Comparison of ENCODE assay signal across 34 cellular contexts in the genomic region with DNA sequence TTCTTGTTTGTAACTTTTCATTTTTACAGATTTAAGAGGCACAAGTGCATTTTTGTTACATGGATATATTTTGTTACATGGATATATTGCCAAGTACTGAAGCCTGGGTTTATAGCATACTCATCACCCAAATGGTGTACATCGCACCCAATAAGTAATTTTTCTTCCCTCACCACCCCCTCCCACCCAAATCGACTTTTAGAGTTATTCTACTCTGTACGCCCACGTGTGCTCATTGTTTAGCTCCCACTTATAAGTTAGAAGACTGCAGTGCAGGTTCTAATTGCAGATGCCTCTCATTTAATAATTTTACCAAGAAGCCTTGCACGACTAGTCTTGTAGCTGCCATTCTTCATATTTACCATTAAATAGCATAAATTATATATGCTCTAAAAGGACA. TPM values are rescaled to one million over a fixed set of nuclear protein-coding genes. Genes with fewer than 3 reads are reported as not detected.
"Had no signal": no experiment of that assay in that cellular context is flagged by ENCODE, and none has a peak within 500 bp of the region (broad histone marks: within the 10 kb centered on the region; RNA-seq: fewer than 3 reads in every experiment).

No MANE protein-coding gene starts in this region.

- H3K9me3 Mint-ChIP-seq: stimulated activated effector memory CD8-positive, alpha-beta T cell treated with anti-CD3 and anti-CD28 coated beads, Interleukin-12 subunit alpha, Interleukin-12 subunit beta, amount 100 ng/mL, for 72 hours; stimulated activated memory B cell treated with anti-CD40 and anti-IgM and Interleukin-4, amounts not matched to agents 10 μg/mL and 1 μg/mL and 100 μg/mL, for 72 hours; stimulated activated naive CD8-positive, alpha-beta T cell treated with anti-CD3 and anti-CD28 coated beads, Interleukin-15, amount 100 ng/mL, for 72 hours; stimulated activated naive CD8-positive, alpha-beta T cell treated with anti-CD3 and anti-CD28 coated beads, Interleukin-15, Interleukin-2, amounts not matched to agents 100 ng/mL and 50 ng/mL, for 24 hours; type B pancreatic cell had no signal

- H3K27ac Mint-ChIP-seq: stimulated activated effector memory CD8-positive, alpha-beta T cell treated with anti-CD3 and anti-CD28 coated beads, Interleukin-12 subunit alpha, Interleukin-12 subunit beta, amount 100 ng/mL, for 72 hours; stimulated activated memory B cell treated with anti-CD40 and anti-IgM and Interleukin-4, amounts not matched to agents 10 μg/mL and 1 μg/mL and 100 μg/mL, for 72 hours; stimulated activated naive B cell treated with anti-CD40 and anti-IgM and Interleukin-4, amounts not matched to agents 10 μg/mL and 1 μg/mL and 100 μg/mL, for 72 hours; stimulated activated naive CD8-positive, alpha-beta T cell treated with anti-CD3 and anti-CD28 coated beads, Interleukin-15, amount 100 ng/mL, for 72 hours; stimulated activated naive CD8-positive, alpha-beta T cell treated with anti-CD3 and anti-CD28 coated beads, Interleukin-15, Interleukin-2, amounts not matched to agents 100 ng/mL and 50 ng/mL, for 24 hours; type B pancreatic cell had no signal

- H3K27ac ChIP-seq: stomach, suprapubic skin, testis, thoracic aorta, thyroid gland, tibial artery, tibial nerve, transverse colon, upper lobe of left lung, upper lobe of right lung, uterus, vagina had no signal

- H3K4me1 Mint-ChIP-seq: stimulated activated effector memory CD8-positive, alpha-beta T cell treated with anti-CD3 and anti-CD28 coated beads, Interleukin-12 subunit alpha, Interleukin-12 subunit beta, amount 100 ng/mL, for 72 hours; stimulated activated memory B cell treated with anti-CD40 and anti-IgM and Interleukin-4, amounts not matched to agents 10 μg/mL and 1 μg/mL and 100 μg/mL, for 72 hours; stimulated activated naive B cell treated with anti-CD40 and anti-IgM and Interleukin-4, amounts not matched to agents 10 μg/mL and 1 μg/mL and 100 μg/mL, for 72 hours; stimulated activated naive CD8-positive, alpha-beta T cell treated with anti-CD3 and anti-CD28 coated beads, Interleukin-15, amount 100 ng/mL, for 72 hours had no signal

- H3K27me3 ChIP-seq: testis, thyroid gland, tibial artery, transverse colon, upper lobe of left lung, uterus, vagina had no signal

- H3K9me3 ChIP-seq: stomach, suprapubic skin, testis, thoracic aorta, thyroid gland, tibial artery, tibial nerve, transverse colon, upper lobe of left lung, upper lobe of right lung, uterus, vagina had no signal

- ATAC-seq: stimulated activated effector memory CD8-positive, alpha-beta T cell treated with anti-CD3 and anti-CD28 coated beads, Interleukin-12 subunit alpha, Interleukin-12 subunit beta, amount 100 ng/mL, for 72 hours; stimulated activated memory B cell treated with anti-CD40 and anti-IgM and Interleukin-4, amounts not matched to agents 10 μg/mL and 1 μg/mL and 100 μg/mL, for 72 hours; stimulated activated naive B cell treated with anti-CD40 and anti-IgM and Interleukin-4, amounts not matched to agents 10 μg/mL and 1 μg/mL and 100 μg/mL, for 72 hours; stimulated activated naive CD8-positive, alpha-beta T cell treated with anti-CD3 and anti-CD28 coated beads, Interleukin-15, amount 100 ng/mL, for 72 hours; stimulated activated naive CD8-positive, alpha-beta T cell treated with anti-CD3 and anti-CD28 coated beads, Interleukin-15, Interleukin-2, amounts not matched to agents 100 U/mL and 50 U/mL, for 24 hours; upper lobe of right lung had no signal

- FAIRE-seq: urothelium cell line had no signal

- H3K36me3 ChIP-seq: stomach, suprapubic skin, thoracic aorta, thyroid gland, tibial artery, tibial nerve, transverse colon, upper lobe of left lung, upper lobe of right lung, uterus, vagina had no signal

- H3K4me3 ChIP-seq: stomach, suprapubic skin, testis, thoracic aorta, thyroid gland, tibial artery, tibial nerve, transverse colon, upper lobe of left lung, upper lobe of right lung, uterus, vagina had no signal

- H3K4me1 ChIP-seq: stomach, suprapubic skin, testis, thyroid gland, tibial artery, tibial nerve, transverse colon, upper lobe of left lung, upper lobe of right lung, uterus, vagina had no signal

- H3K36me3 Mint-ChIP-seq: stimulated activated effector memory CD8-positive, alpha-beta T cell treated with anti-CD3 and anti-CD28 coated beads, Interleukin-12 subunit alpha, Interleukin-12 subunit beta, amount 100 ng/mL, for 72 hours; stimulated activated memory B cell treated with anti-CD40 and anti-IgM and Interleukin-4, amounts not matched to agents 10 μg/mL and 1 μg/mL and 100 μg/mL, for 72 hours; stimulated activated naive B cell treated with anti-CD40 and anti-IgM and Interleukin-4, amounts not matched to agents 10 μg/mL and 1 μg/mL and 100 μg/mL, for 72 hours; type B pancreatic cell had no signal

- DNase-seq: stimulated activated CD4-positive, alpha-beta T cell treated with anti-CD3 and anti-CD28 coated beads, Interleukin-2, amount 100 ng/mL, for 48 hours; stimulated activated CD4-positive, alpha-beta T cell treated with anti-CD3 and anti-CD28 coated beads, Interleukin-4, amount 100 ng/mL, for 1 hour; stimulated activated CD4-positive, alpha-beta T cell treated with anti-CD3 and anti-CD28 coated beads, Interleukin-4, amount 100 ng/mL, for 24 hours; stimulated activated CD4-positive, alpha-beta T cell treated with anti-CD3 and anti-CD28 coated beads, Interleukin-4, amount 100 ng/mL, for 4 hours; stimulated activated CD8-positive, alpha-beta memory T cell treated with anti-CD3 and anti-CD28 coated beads, Interleukin-4, amount 100 ng/mL, for 48 hours; stimulated activated naive B cell treated with anti-CD40 and anti-IgM and Interleukin-4, amounts not matched to agents 10 μg/mL and 1 μg/mL and 100 μg/mL, for 72 hours; stimulated activated naive CD4-positive, alpha-beta T cell; stimulated activated naive CD4-positive, alpha-beta T cell treated with Interleukin-2 at 50 U/mL for 16 hours; stimulated activated naive CD8-positive, alpha-beta T cell treated with anti-CD3 and anti-CD28 coated beads, Interleukin-15, amount 100 ng/mL, for 72 hours; stimulated activated naive CD8-positive, alpha-beta T cell treated with anti-CD3 and anti-CD28 coated beads, Interleukin-15, Interleukin-2, amounts not matched to agents 100 U/mL and 50 U/mL, for 24 hours; stomach; substantia nigra; testis; thyroid gland; tibial artery; transverse colon; trophoblast cell; upper lobe of left lung; upper lobe of right lung; uterus had no signal

- H3K4me3 Mint-ChIP-seq: stimulated activated effector memory CD8-positive, alpha-beta T cell treated with anti-CD3 and anti-CD28 coated beads, Interleukin-12 subunit alpha, Interleukin-12 subunit beta, amount 100 ng/mL, for 72 hours; stimulated activated memory B cell treated with anti-CD40 and anti-IgM and Interleukin-4, amounts not matched to agents 10 μg/mL and 1 μg/mL and 100 μg/mL, for 72 hours; stimulated activated naive B cell treated with anti-CD40 and anti-IgM and Interleukin-4, amounts not matched to agents 10 μg/mL and 1 μg/mL and 100 μg/mL, for 72 hours; stimulated activated naive CD8-positive, alpha-beta T cell treated with anti-CD3 and anti-CD28 coated beads, Interleukin-15, amount 100 ng/mL, for 72 hours; stimulated activated naive CD8-positive, alpha-beta T cell treated with anti-CD3 and anti-CD28 coated beads, Interleukin-15, Interleukin-2, amounts not matched to agents 100 ng/mL and 50 ng/mL, for 24 hours; type B pancreatic cell had no signal

RNA-seq across cellular contexts. Expression of a gene that starts 53.6 kb away (rescaled TPM):
- total RNA-seq: stomach, subcutaneous adipose tissue, suprapubic skin, temporal lobe, testis, thoracic aorta, thyroid gland, tibial nerve, transverse colon, upper lobe of left lung, upper lobe of right lung, ureter, urinary bladder, uterus, vagina had no signal
- polyA plus RNA-seq: stomach, thymus, urinary bladder had no signal
